31 cellular contexts compared by ENCODE assay signal in the genomic region with DNA sequence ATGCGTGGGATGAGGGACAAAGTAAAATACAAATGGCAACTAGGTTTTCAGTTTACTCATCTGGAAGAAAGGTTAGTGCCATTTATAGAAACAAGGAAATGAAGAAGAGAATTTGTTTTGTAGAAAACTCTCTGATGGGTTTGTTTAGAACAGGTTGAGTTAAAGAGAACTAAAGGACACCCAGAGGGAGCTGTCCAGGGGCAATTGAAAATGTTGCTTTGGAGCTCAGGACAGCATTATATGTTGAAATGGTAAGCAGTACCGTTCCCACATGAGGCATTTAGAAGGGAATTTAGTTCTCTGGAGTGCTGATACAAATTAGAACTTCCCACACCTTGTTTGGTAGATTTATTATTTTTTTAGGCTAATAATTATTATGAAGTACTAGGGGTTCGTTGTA.
"Had no signal": no experiment of that assay in that cellular context is flagged by ENCODE, and none has a peak within 500 bp of the region (broad histone marks: within the 10 kb centered on the region; RNA-seq: fewer than 3 reads in every experiment).

No MANE protein-coding gene starts in this region.

- H3K9me3 Mint-ChIP-seq: activated T-cell treated with anti-CD3 and anti-CD28 coated beads, Interleukin-2, amount 50 U/mL, for 24 hours had no signal

- H3K27ac Mint-ChIP-seq: activated CD4-positive, alpha-beta memory T cell treated with anti-CD3 and anti-CD28 coated beads, Interleukin-2, amount 10 ng/mL, durations not matched to agents 7 days and 5 days; activated CD4-positive, alpha-beta T cell treated with anti-CD3 and anti-CD28 coated beads, Interleukin-2, amount 10 ng/mL, durations not matched to agents 7 days and 5 days; activated naive CD8-positive, alpha-beta T cell; activated T-cell treated with anti-CD3 and anti-CD28 coated beads, Interleukin-2, amount 50 U/mL, for 24 hours; activated T-cell treated with anti-CD3 and anti-CD28 coated beads, Interleukin-2, amount 50 U/mL, for 72 hours; effector memory CD8-positive, alpha-beta T cell; T-helper 17 cell; T-helper 2 cell treated with Interferon-gamma antibody and Interleukin-4, amounts not matched to agents 5 μg/mL and 100 μg/mL, for 36 hours had no signal

- H3K27me3 ChIP-seq: esophagus muscularis mucosa, foreskin keratinocyte, gastrocnemius medialis, heart left ventricle had no signal

- H3K9me3 ChIP-seq: esophagus muscularis mucosa, gastrocnemius medialis, heart left ventricle had no signal

- H3K4me3 ChIP-seq: esophagus muscularis mucosa, gastrocnemius medialis, heart left ventricle had no signal

- H3K4me3 Mint-ChIP-seq: activated CD4-positive, alpha-beta memory T cell treated with anti-CD3 and anti-CD28 coated beads, Interleukin-2, amount 10 ng/mL, durations not matched to agents 7 days and 5 days; activated CD4-positive, alpha-beta T cell treated with anti-CD3 and anti-CD28 coated beads, Interleukin-2, amount 10 ng/mL, durations not matched to agents 7 days and 5 days; activated naive CD8-positive, alpha-beta T cell; activated T-cell treated with anti-CD3 and anti-CD28 coated beads, Interleukin-2, amount 50 U/mL, for 24 hours; activated T-cell treated with anti-CD3 and anti-CD28 coated beads, Interleukin-2, amount 50 U/mL, for 72 hours; effector memory CD8-positive, alpha-beta T cell; T-helper 17 cell; T-helper 2 cell treated with Interferon-gamma antibody and Interleukin-4, amounts not matched to agents 5 μg/mL and 100 μg/mL, for 36 hours had no signal

- H3K36me3 Mint-ChIP-seq: activated naive CD8-positive, alpha-beta T cell had no signal

- H3K27ac ChIP-seq: esophagus muscularis mucosa, foreskin keratinocyte, gastrocnemius medialis, heart left ventricle, WERI-Rb-1 had no signal

- H3K27me3 Mint-ChIP-seq: activated CD4-positive, alpha-beta memory T cell treated with anti-CD3 and anti-CD28 coated beads, Interleukin-2, amount 10 ng/mL, durations not matched to agents 7 days and 5 days; activated CD4-positive, alpha-beta T cell treated with anti-CD3 and anti-CD28 coated beads, Interleukin-2, amount 10 ng/mL, durations not matched to agents 7 days and 5 days; activated naive CD8-positive, alpha-beta T cell; activated T-cell treated with anti-CD3 and anti-CD28 coated beads, Interleukin-2, amount 50 U/mL, for 24 hours; effector memory CD8-positive, alpha-beta T cell; T-helper 17 cell had no signal

- DNase-seq: activated CD4-positive, alpha-beta memory T cell treated with anti-CD3 and anti-CD28 coated beads, Interleukin-2, amount 10 ng/mL, durations not matched to agents 7 days and 5 days; activated CD4-positive, alpha-beta T cell treated with anti-CD3 and anti-CD28 coated beads for 4 hours; activated CD4-positive, alpha-beta T cell treated with anti-CD3 and anti-CD28 coated beads, Interleukin-2, amount 10 ng/mL, durations not matched to agents 7 days and 5 days; activated CD4-positive, alpha-beta T cell treated with anti-CD3 and anti-CD28 coated beads, Interleukin-2, amount 50 U/mL, for 4 hours; activated CD4-positive, CD25-positive, alpha-beta regulatory T cell; activated CD4-positive, CD25-positive, alpha-beta regulatory T cell treated with anti-CD3 and anti-CD28 coated beads, Interleukin-2, amount 50 U/mL, for 72 hours; activated CD8-positive, alpha-beta memory T cell treated with anti-CD3 and anti-CD28 coated beads, Interleukin-2, amount 50 U/mL, for 48 hours; activated gamma-delta T cell; activated naive CD4-positive, alpha-beta T cell; activated naive CD4-positive, alpha-beta T cell treated with anti-CD3 and anti-CD28 coated beads, Interleukin-2, amount 50 U/mL, for 16 hours; activated T-cell treated with anti-CD3 and anti-CD28 coated beads for 4 hours; activated T-cell treated with anti-CD3 and anti-CD28 coated beads, Interleukin-2, amount 50 U/mL, for 24 hours; activated T-cell treated with anti-CD3 and anti-CD28 coated beads, Interleukin-2, amount 50 U/mL, for 72 hours; amniotic stem cell; anterior cingulate cortex; caudate nucleus; cortex of kidney; dermis blood vessel endothelial cell; effector CD4-positive, alpha-beta T cell; effector memory CD8-positive, alpha-beta T cell; erythroblast; foreskin keratinocyte; gastrocnemius medialis; glutamatergic neuron; heart left ventricle; T-helper 17 cell; T1000; WERI-Rb-1 had no signal

- H3K4me1 ChIP-seq: foreskin keratinocyte had no signal

- H3K4me1 Mint-ChIP-seq: activated CD4-positive, alpha-beta memory T cell treated with anti-CD3 and anti-CD28 coated beads, Interleukin-2, amount 10 ng/mL, durations not matched to agents 7 days and 5 days; activated CD4-positive, alpha-beta T cell treated with anti-CD3 and anti-CD28 coated beads, Interleukin-2, amount 10 ng/mL, durations not matched to agents 7 days and 5 days; T-helper 17 cell had no signal
